ENCODE assay signal across 10 cellular contexts in genomic region chr12:120724720-120725119, GRCh38. TPM values are rescaled to one million over a fixed set of nuclear protein-coding genes. Genes with fewer than 3 reads are reported as not detected.
DNase-seq lines count a peak whose midpoint lies in the region; ATAC-seq and TF ChIP-seq lines count a peak whose summit lies in the region.
"Had no signal": no experiment of that assay in that cellular context is flagged by ENCODE, and none has a peak within 500 bp of the region (broad histone marks: within the 10 kb centered on the region; RNA-seq: fewer than 3 reads in every experiment).

No MANE protein-coding gene starts in this region.

- H3K4me2 ChIP-seq in PC-9: peak overlapping the region; percentile 80

- H3K27ac ChIP-seq in PC-9 (no peak overlapping the region), sigmoid colon (peak overlapping the region in 2 of 4 donors; percentile 81 to 84)

- H3K9me3 Mint-ChIP-seq in T-helper 2 cell treated with Interferon-gamma antibody and Interleukin-4, amounts not matched to agents 5 μg/mL and 100 μg/mL, for 36 hours: no peaks in the 10 kb centered on the region
- H3K9me3 Mint-ChIP-seq in endothelial cell (ENCODE audit: unreplicated experiment): no peaks in the 10 kb centered on the region

- H3K4me3 Mint-ChIP-seq in T-helper 2 cell treated with Interferon-gamma antibody and Interleukin-4, amounts not matched to agents 5 μg/mL and 100 μg/mL, for 36 hours: peak overlapping the region; percentile 91
- peak overlapping the region; percentile 83 for H3K4me3 Mint-ChIP-seq in endothelial cell (ENCODE audit: unreplicated experiment)

- POLR2A ChIA-PET in PC-9 (lab: Charles Lee; ENCODE audit: unreplicated experiment): no interaction called here

- CTCF ChIA-PET in PC-9 (lab: Charles Lee): no interaction called here

- H3K27me3 Mint-ChIP-seq in T-helper 2 cell treated with Interferon-gamma antibody and Interleukin-4, amounts not matched to agents 5 μg/mL and 100 μg/mL, for 36 hours (ENCODE audit: low read depth): no peaks in the 10 kb centered on the region
- H3K27me3 Mint-ChIP-seq in endothelial cell (ENCODE audit: unreplicated experiment): peaks cover 7% of the 10 kb centered on the region

- no peak for DNase-seq in T-helper 2 cell treated with Interferon-gamma antibody and Interleukin-4, amounts not matched to agents 5 μg/mL and 100 μg/mL, for 36 hours (ENCODE audit: low spot score)
- DNase-seq in T-helper 2 cell: no peak
- DNase-seq in PC-9: no peak
- no peak for DNase-seq in endothelial cell (ENCODE audit: low spot score)
- peak; percentile 22 for DNase-seq in sigmoid colon
- DNase-seq in putamen (ENCODE audit: low spot score): no peak
- DNase-seq in NCI-H2171 treated with DMSO at 0.1 percent for 48 hours (lab: John Stamatoyannopoulos, UW): no peak

- peaks cover 11% of the 10 kb centered on the region; the same call in 1 of the 2 replicates for H3F3A ChIP-seq in PC-9 (ENCODE audit: insufficient read depth, low read depth)

- peaks cover 30% of the 10 kb centered on the region for H3K36me3 Mint-ChIP-seq in T-helper 2 cell treated with Interferon-gamma antibody and Interleukin-4, amounts not matched to agents 5 μg/mL and 100 μg/mL, for 36 hours (ENCODE audit: low read depth)
- H3K36me3 Mint-ChIP-seq in endothelial cell (ENCODE audit: low read depth, unreplicated experiment): peaks cover 39% of the 10 kb centered on the region

- H3K4me3 ChIP-seq in PC-9: peak overlapping the region; percentile 65; the same call in 1 of the 2 replicates
- H3K4me3 ChIP-seq in sigmoid colon: no peak overlapping the region

- H3K36me3 ChIP-seq in PC-9 (ENCODE audit: low read depth): no peaks in the 10 kb centered on the region; the same call in 1 of the 2 replicates
- peaks cover 17 to 68% (median 27%) of the 10 kb centered on the region in 4 donors for H3K36me3 ChIP-seq in sigmoid colon

- no peaks in the 10 kb centered on the region for H3K9me2 ChIP-seq in PC-9 (ENCODE audit: insufficient read depth)

- BruUV-seq in PC-9 (replicated peaks; lab: Mats Ljungman, UMichigan): no TSS peak

- peaks cover 15% of the 10 kb centered on the region for H3K4me1 Mint-ChIP-seq in T-helper 2 cell treated with Interferon-gamma antibody and Interleukin-4, amounts not matched to agents 5 μg/mL and 100 μg/mL, for 36 hours (ENCODE audit: low read depth)
- H3K4me1 Mint-ChIP-seq in endothelial cell (ENCODE audit: unreplicated experiment): peaks cover 16% of the 10 kb centered on the region

- H3K27me3 ChIP-seq in PC-9 (ENCODE audit: insufficient read depth, low read depth) (no peaks in the 10 kb centered on the region), sigmoid colon (no peaks in the 10 kb centered on the region)
- H3K27me3 ChIP-seq: breast epithelium, vagina had no signal

- no peak for TF ChIP-seq POLR2A in sigmoid colon (IDR thresholded peaks at IDR 0.05)

- H3K9me3 ChIP-seq in PC-9 (ENCODE audit: insufficient read depth, low read depth) (no peaks in the 10 kb centered on the region), sigmoid colon (no peaks in the 10 kb centered on the region)
- H3K9me3 ChIP-seq: breast epithelium, vagina had no signal

- peak overlapping the region; percentile 49 for H3K27ac Mint-ChIP-seq in T-helper 2 cell treated with Interferon-gamma antibody and Interleukin-4, amounts not matched to agents 5 μg/mL and 100 μg/mL, for 36 hours
- no peak overlapping the region for H3K27ac Mint-ChIP-seq in endothelial cell (ENCODE audit: unreplicated experiment)

- H2AFZ ChIP-seq in PC-9: no peak overlapping the region

- H3K79me2 ChIP-seq in PC-9 (ENCODE audit: low read depth): no peaks in the 10 kb centered on the region

- no peak for TF ChIP-seq EP300 in sigmoid colon (IDR thresholded peaks at IDR 0.05)

- no peak for ATAC-seq in GM21529 (IDR thresholded peaks at IDR 0.05; ENCODE audit: unreplicated experiment)

- TF ChIP-seq CTCF in PC-9 (conservative IDR thresholded peaks at IDR 0.05) (no peak), endothelial cell (IDR thresholded peaks at IDR 0.05; ENCODE audit: unreplicated experiment) (no peak), sigmoid colon (IDR thresholded peaks at IDR 0.05) (no peak)

- intact Hi-C loops in PC-9 (cut with micrococcal nuclease; ENCODE audit: unreplicated experiment): no loop called here
- intact Hi-C loops in sigmoid colon (cut with DNase I): loop anchor here (5.0 to 10.0 kb wide), 2 partner anchors 37 to 410 kb away; partner anchors contain the start of genes MLEC and P2RX7

- H3K4me1 ChIP-seq in PC-9 (replicated peaks; ENCODE audit: insufficient read depth): no peaks in the 10 kb centered on the region; the same call in 1 of the 2 replicates
- peaks cover 0 to 30% (median 24%) of the 10 kb centered on the region in 4 donors for H3K4me1 ChIP-seq in sigmoid colon

- 64 to 75% methylated on average over 5 of the region's 5 CpGs for WGBS in sigmoid colon, 2 donors

- H4K20me1 ChIP-seq in PC-9 (ENCODE audit: insufficient read depth): no peaks in the 10 kb centered on the region

RNA-seq across cellular contexts. Expression of gene ACADS, which starts 0.9 kb away (rescaled TPM):
- total RNA-seq in PC-9 (2021) (8.2 and 14.2 TPM in 2 replicates), endothelial cell (ENCODE audit: unreplicated experiment) (5.6 TPM), sigmoid colon (10 to 100 TPM; 36.8 to 40.3 (median 39.1) TPM)
- polyA plus RNA-seq in sigmoid colon: 100 to 1,000 TPM; 111 to 325 (median 192) TPM

RNA-seq across cellular contexts. Expression of gene UNC119B, which starts 14.5 kb away (rescaled TPM):
- total RNA-seq in PC-9 (2021): 25.9 and 30.2 TPM in 2 replicates
- 35.0 TPM for total RNA-seq in endothelial cell (ENCODE audit: unreplicated experiment)
- total RNA-seq in sigmoid colon: 10 to 100 TPM; 11.1 to 18.3 (median 18.1) TPM
- 10 to 100 TPM in 1 of 3 donors, 1 to 10 TPM in 2; 8.4 to 19.3 (median 9.9) TPM for polyA plus RNA-seq in sigmoid colon

RNA-seq across cellular contexts. Expression of gene MLEC, which starts 37.8 kb away (rescaled TPM):
- total RNA-seq in PC-9 (2021) (110 and 131 TPM in 2 replicates), endothelial cell (ENCODE audit: unreplicated experiment) (124 TPM), sigmoid colon (10 to 100 TPM; 30.3 to 40.3 (median 33.6) TPM)
- polyA plus RNA-seq in sigmoid colon: 100 to 1,000 TPM in 1 of 3 donors, 10 to 100 TPM in 2; 22.2 to 164 (median 31.0) TPM
